In genomic region chr16:75304521-75305363, GRCh38 we compare ENCODE assay signal across 8 cellular contexts. TPM values are rescaled to one million over a fixed set of nuclear protein-coding genes. Genes with fewer than 3 reads are reported as not detected.
DNase-seq lines count a peak whose midpoint lies in the region; ATAC-seq and TF ChIP-seq lines count a peak whose summit lies in the region.

No MANE protein-coding gene starts in this region.

- no peak for ATAC-seq in GM18498 (IDR thresholded peaks at IDR 0.05; ENCODE audit: unreplicated experiment)

- DNase-seq in ELR (ENCODE audit: low read depth) = peak; percentile 86
- DNase-seq in SK-N-SH = no peak
- peak; percentile 87 for DNase-seq in fibroblast of villous mesenchyme (ENCODE audit: low read depth)
- DNase-seq in pons (ENCODE audit: low spot score) = peak; percentile 89
- DNase-seq in NAMALWA (ENCODE audit: low spot score) = no peak
- no peak for DNase-seq in DMS53 treated with DMSO at 0.1 percent for 48 hours (lab: John Stamatoyannopoulos, UW; ENCODE audit: unreplicated experiment)
- no peak for DNase-seq in SHP77 treated with DMSO at 0.1 percent for 48 hours (lab: John Stamatoyannopoulos, UW)

- no peak for TF ChIP-seq EP300 in SK-N-SH (IDR thresholded peaks at IDR 0.05; ENCODE audit: borderline replicate concordance in 1 of 2, low read depth in 1 of 2, low read length in 1 of 2)

- H3K79me2 ChIP-seq in SK-N-SH (ENCODE audit: insufficient read depth) = no peaks in the 10 kb centered on the region; the same call in 1 of the 2 replicates

- H3K27ac ChIP-seq in SK-N-SH (ENCODE audit: low read depth in 2 of 2, low read length in 1 of 2) = peak overlapping the region; percentile 92 to 99

- H3K4me1 ChIP-seq in SK-N-SH (ENCODE audit: control insufficient read depth in 1 of 2, insufficient read depth in 2 of 2, low read depth in 1 of 2, low read length in 1 of 2) = peaks cover 22 to 42% of the 10 kb centered on the region in 2 experiments

- H3F3A ChIP-seq in SK-N-SH (replicated peaks; ENCODE audit: insufficient read depth) = peaks cover 33% of the 10 kb centered on the region

- H4K20me1 ChIP-seq in SK-N-SH (ENCODE audit: insufficient read depth) = no peaks in the 10 kb centered on the region

- TF ChIP-seq RAD21 in SK-N-SH (IDR thresholded peaks at IDR 0.05; ENCODE audit: low read length) = no peak

- peak overlapping the region; percentile 79 for H3K9ac ChIP-seq in SK-N-SH

- H3K9me3 ChIP-seq in SK-N-SH = no peaks in the 10 kb centered on the region

- CTCF ChIA-PET in SK-N-SH (lab: Yijun Ruan, JAX) = interaction anchor here (0.8 to 1.5 kb wide), 4 partner anchors 16 to 54 kb away, joined by 3 to 4 read pairs (median 4); no protein-coding TSS in a partner anchor

- no peak overlapping the region for H2AFZ ChIP-seq in SK-N-SH (ENCODE audit: low read depth)

- 42% methylated on average over 2 of the region's 4 CpGs for WGBS in SK-N-SH (ENCODE audit: low lambda C conversion rate)

- POLR2A ChIA-PET in SK-N-SH (lab: Yijun Ruan, JAX) = interaction anchor here (1.0 to 1.8 kb wide), 2 partner anchors 10 to 16 kb away, joined by 3 read pairs; no protein-coding TSS in a partner anchor

- no peaks in the 10 kb centered on the region for H3K27me3 ChIP-seq in SK-N-SH (ENCODE audit: insufficient read depth)

- H3K36me3 ChIP-seq in SK-N-SH (replicated peaks in 1 of 2; ENCODE audit: control insufficient read depth in 1 of 2, insufficient read depth in 2 of 2, low read length in 1 of 2) = peaks cover 4 to 26% of the 10 kb centered on the region in 2 experiments

- H3K4me3 ChIP-seq in SK-N-SH (ENCODE audit: low read depth in 2 of 2, low read length in 1 of 2) (no peak overlapping the region), fibroblast of villous mesenchyme (ENCODE audit: low read depth, low read length) (no peak overlapping the region)

- H3K4me2 ChIP-seq in SK-N-SH = peak overlapping the region; percentile 70

- no peaks in the 10 kb centered on the region for H3K9me2 ChIP-seq in SK-N-SH

- TF ChIP-seq CTCF in SK-N-SH (IDR thresholded peaks at IDR 0.05) (no peak), fibroblast of villous mesenchyme (IDR thresholded peaks at IDR 0.05; ENCODE audit: insufficient read depth, low read depth, low read length) (peak; percentile 10)

TF ChIP-seq in SK-N-SH, 30 proteins besides CTCF, POLR2A, EP300 and RAD21:
- TF ChIP-seq YY1 (IDR thresholded peaks at IDR 0.05; ENCODE audit: low read depth) (0 out of 2 replicates have a peak, but pooled peaks have one; percentile 21), NFIC (IDR thresholded peaks at IDR 0.05; ENCODE audit: borderline replicate concordance) (no peak), PBX3 (IDR thresholded peaks at IDR 0.05) (peak; percentile 22; the same call in 1 of the 2 replicates)

RNA-seq across cellular contexts. Expression of gene BCAR1, which starts 53.3 kb away (rescaled TPM):
- polyA plus RNA-seq in SK-N-SH (2012; rRNA removed) = 29.2 and 45.1 TPM in 2 replicates
- polyA plus RNA-seq in SK-N-SH (2012; cell fraction: cytosol; rRNA removed) = 18.4 and 30.6 TPM in 2 replicates
- 120 and 189 TPM in 2 replicates for polyA plus RNA-seq in SK-N-SH (2012; cell fraction: nucleus; rRNA removed)
- 87.2 and 120 TPM in 2 replicates for total RNA-seq in fibroblast of villous mesenchyme

Comparison
In these comparisons a context has a peak if more than half of its experiments do, and no peak if none do; other contexts are left out.
1. DNase-seq: peak in ELR (single experiment), fibroblast of villous mesenchyme (single experiment) and pons (single experiment); none in SK-N-SH (single experiment), NAMALWA (single experiment), DMS53 treated with DMSO at 0.1 percent for 48 hours (single experiment) and SHP77 treated with DMSO at 0.1 percent for 48 hours (single experiment).